Comparison of ENCODE assay signal across 21 cellular contexts in genomic region chr5:156121234-156121633, GRCh38.
A peak's percentile ranks its signal among the peaks of the same experiment; 100 is the strongest.
DNase-seq lines count a peak whose midpoint lies in the region; ATAC-seq and TF ChIP-seq lines count a peak whose summit lies in the region.
"Had no signal": no experiment of that assay in that cellular context is flagged by ENCODE, and none has a peak within 500 bp of the region (broad histone marks: within the 10 kb centered on the region; RNA-seq: fewer than 3 reads in every experiment).

No MANE protein-coding gene starts in this region.

- no peaks in the 10 kb centered on the region for H3K9me3 ChIP-seq in skeletal muscle satellite cell (replicated peaks; ENCODE audit: low read length)
- H3K9me3 ChIP-seq in gastrocnemius medialis: no peaks in the 10 kb centered on the region
- H3K9me3 ChIP-seq: BLaER1 treated with 17β-estradiol and CSF1 and Interleukin-3, amounts not matched to agents 10 nM and 100 nM; tibial artery had no signal

- peaks cover 15% of the 10 kb centered on the region for H3K4me1 ChIP-seq in skeletal muscle satellite cell (ENCODE audit: control insufficient read depth, insufficient read depth, low read length)
- peaks cover 0 to 8% of the 10 kb centered on the region in 2 donors for H3K4me1 ChIP-seq in gastrocnemius medialis
- H3K4me1 ChIP-seq: BLaER1 treated with 17β-estradiol and CSF1 and Interleukin-3, amounts not matched to agents 10 nM and 100 nM had no signal

- TF ChIP-seq POLR2A in gastrocnemius medialis (IDR thresholded peaks at IDR 0.05): no peak

- ATAC-seq in gastrocnemius medialis: no peak
- ATAC-seq: activated CD4-positive, alpha-beta T cell treated with anti-CD3 and anti-CD28 coated beads for 36 hours; stimulated activated naive B cell treated with anti-CD40 and anti-IgM and Interleukin-4, amounts not matched to agents 10 μg/mL and 1 μg/mL and 100 μg/mL, for 72 hours had no signal

- no peak overlapping the region for H3K9ac ChIP-seq in skeletal muscle satellite cell (ENCODE audit: low read depth, low read length)
- H3K9ac ChIP-seq: BLaER1 treated with 17β-estradiol and CSF1 and Interleukin-3, amounts not matched to agents 10 nM and 100 nM had no signal

- H3K36me3 ChIP-seq in skeletal muscle satellite cell (ENCODE audit: insufficient read depth, low read length) (no peaks in the 10 kb centered on the region), gastrocnemius medialis (no peaks in the 10 kb centered on the region)
- H3K36me3 ChIP-seq: BLaER1 treated with 17β-estradiol and CSF1 and Interleukin-3, amounts not matched to agents 10 nM and 100 nM; cardiac muscle cell; tibial artery had no signal

- TF ChIP-seq CTCF in gastrocnemius medialis (IDR thresholded peaks at IDR 0.05 in 4 of 5, conservative IDR thresholded peaks at IDR 0.05 in 1 of 5): no peak

- H3K27me3 ChIP-seq in skeletal muscle satellite cell (ENCODE audit: control insufficient read depth, insufficient read depth, low read length) (no peaks in the 10 kb centered on the region), gastrocnemius medialis (no peaks in the 10 kb centered on the region)
- H3K27me3 ChIP-seq: cardiac muscle cell, tibial artery had no signal

- peak; percentile 28 for DNase-seq in GM03348 (ENCODE audit: low spot score)
- DNase-seq in NCI-H2196 treated with DMSO at 0.1 percent for 48 hours (lab: John Stamatoyannopoulos, UW; ENCODE audit: unreplicated experiment): peak; percentile 18
- peak; percentile 81 for DNase-seq in fibroblast of peridontal ligament (ENCODE audit: extremely low read depth)
- DNase-seq in central memory CD4-positive, alpha-beta T cell: no peak
- DNase-seq in T-helper 2 cell: no peak
- no peak for DNase-seq in gastrocnemius medialis
- DNase-seq: activated CD4-positive, alpha-beta T cell treated with anti-CD3 and anti-CD28 coated beads for 36 hours; activated naive CD8-positive, alpha-beta T cell treated with anti-CD3 and anti-CD28 coated beads, Interleukin-2, amount 10 ng/mL, durations not matched to agents 7 days and 5 days; Calu3; erythroblast; KBM-7; NCI-H2081 treated with DMSO at 0.1 percent for 48 hours; NCI-H510A; retina; stimulated activated naive B cell treated with anti-CD40 and anti-IgM and Interleukin-4, amounts not matched to agents 10 μg/mL and 1 μg/mL and 100 μg/mL, for 72 hours; SW 1271; tibial artery had no signal

- in situ Hi-C loops in gastrocnemius medialis (cut with MboI; ENCODE audit: low sequenced_read_pairs in 4 of 4): no loop called here

- H3K4me2 ChIP-seq in skeletal muscle satellite cell (ENCODE audit: low read length): peak overlapping the region; percentile 44
- H3K4me2 ChIP-seq: BLaER1 treated with 17β-estradiol and CSF1 and Interleukin-3, amounts not matched to agents 10 nM and 100 nM had no signal

- no peak overlapping the region for H3K27ac ChIP-seq in gastrocnemius medialis
- H3K27ac ChIP-seq: BLaER1 treated with 17β-estradiol and CSF1 and Interleukin-3, amounts not matched to agents 10 nM and 100 nM; cardiac muscle cell; RWPE1; tibial artery had no signal

- H3K4me3 ChIP-seq in skeletal muscle satellite cell (ENCODE audit: low read length) (no peak overlapping the region), gastrocnemius medialis (no peak overlapping the region)
- H3K4me3 ChIP-seq: BLaER1 treated with 17β-estradiol and CSF1 and Interleukin-3, amounts not matched to agents 10 nM and 100 nM; cardiac muscle cell; tibial artery had no signal

- intact Hi-C loops in gastrocnemius medialis (cut with DNase I; ENCODE audit: low total_unique reads): no loop called here

Comparison
In these comparisons a context has a peak if more than half of its experiments do, and no peak if none do; other contexts are left out.
1. DNase-seq: peak in GM03348 (single experiment), NCI-H2196 treated with DMSO at 0.1 percent for 48 hours (single experiment) and fibroblast of peridontal ligament (single experiment); none in central memory CD4-positive, alpha-beta T cell (single experiment), T-helper 2 cell (0 of 5) and gastrocnemius medialis (0 of 2).